Comparison of ENCODE assay signal across 22 cellular contexts in the genomic region with DNA sequence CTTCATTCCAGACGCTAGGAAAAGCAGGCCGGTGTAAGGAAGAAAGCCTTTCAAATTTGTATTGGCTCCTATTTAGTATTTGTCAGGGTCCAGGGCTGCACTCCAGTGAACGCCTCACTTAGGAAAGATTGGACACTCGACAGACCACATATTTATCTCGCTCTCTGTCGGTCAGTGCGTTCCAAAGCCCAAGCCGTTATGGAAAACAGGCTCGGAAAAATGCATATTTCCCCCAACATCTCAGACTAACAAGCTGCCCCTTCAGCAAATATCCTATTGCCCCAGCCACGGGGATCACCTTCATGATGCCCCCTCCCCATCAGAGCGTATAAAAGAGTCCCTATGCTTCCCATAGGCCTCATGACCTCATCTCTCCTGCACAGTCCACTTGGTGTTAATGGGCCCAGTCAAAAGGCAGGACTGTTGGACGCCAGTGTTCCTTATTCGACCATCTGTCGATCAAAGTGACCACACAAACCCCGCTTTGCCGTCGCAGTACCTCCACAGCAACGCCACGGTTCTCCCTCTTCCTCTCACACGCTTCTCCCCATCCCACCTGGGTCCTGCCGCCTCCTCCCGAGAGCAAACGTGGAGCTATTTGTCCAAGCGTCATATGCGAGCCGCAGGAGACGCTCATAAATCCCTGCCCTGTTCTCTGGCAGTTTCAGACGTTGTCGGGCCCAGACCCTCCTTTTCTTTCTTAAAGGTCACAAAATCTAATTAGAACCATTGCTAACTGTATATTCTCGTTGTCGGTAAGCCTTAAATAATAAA.
"Had no signal": no experiment of that assay in that cellular context is flagged by ENCODE, and none has a peak within 500 bp of the region (broad histone marks: within the 10 kb centered on the region; RNA-seq: fewer than 3 reads in every experiment).

No MANE protein-coding gene starts in this region.

- H3K27ac Mint-ChIP-seq: activated CD4-positive, alpha-beta T cell treated with anti-CD3 and anti-CD28 coated beads, Interleukin-2, amount 10 ng/mL, durations not matched to agents 7 days and 5 days; activated naive CD8-positive, alpha-beta T cell treated with anti-CD3 and anti-CD28 coated beads, Interleukin-2, amount 10 ng/mL, durations not matched to agents 7 days and 5 days; activated T-cell treated with anti-CD3 and anti-CD28 coated beads, Interleukin-2, amount 50 U/mL, for 72 hours; naive thymus-derived CD4-positive, alpha-beta T cell; stimulated activated effector memory CD8-positive, alpha-beta T cell treated with anti-CD3 and anti-CD28 coated beads, Interleukin-12 subunit alpha, Interleukin-12 subunit beta, amount 100 ng/mL, for 72 hours had no signal

- H3K9me3 ChIP-seq: left lung, mucosa of descending colon, neutrophil, SK-N-SH, stomach, upper lobe of left lung had no signal

- DNase-seq: activated CD4-positive, alpha-beta T cell treated with anti-CD3 and anti-CD28 coated beads, Interleukin-2, amount 10 ng/mL, durations not matched to agents 7 days and 5 days; activated CD4-positive, CD25-positive, alpha-beta regulatory T cell; activated gamma-delta T cell treated with Interleukin-2 at 50 U/mL for 16 hours; activated naive CD8-positive, alpha-beta T cell treated with anti-CD3 and anti-CD28 coated beads, Interleukin-2, amount 10 ng/mL, durations not matched to agents 7 days and 5 days; activated T-cell treated with anti-CD3 and anti-CD28 coated beads, Interleukin-2, amount 50 U/mL, for 72 hours; amygdala; dorsolateral prefrontal cortex; foreskin melanocyte; kidney; left lung; mammary epithelial cell; mucosa of descending colon; naive thymus-derived CD4-positive, alpha-beta T cell; SK-N-SH; stimulated activated CD4-positive, alpha-beta T cell treated with anti-CD3 and anti-CD28 coated beads, Interleukin-4, amount 100 ng/mL, for 24 hours; stomach; upper lobe of left lung had no signal

- H3K36me3 Mint-ChIP-seq: activated naive CD8-positive, alpha-beta T cell treated with anti-CD3 and anti-CD28 coated beads, Interleukin-2, amount 10 ng/mL, durations not matched to agents 7 days and 5 days; stimulated activated effector memory CD8-positive, alpha-beta T cell treated with anti-CD3 and anti-CD28 coated beads, Interleukin-12 subunit alpha, Interleukin-12 subunit beta, amount 100 ng/mL, for 72 hours had no signal

- H3K9ac ChIP-seq: parathyroid adenoma, SK-N-SH had no signal

- H3K27me3 ChIP-seq: upper lobe of left lung had no signal

- H3K4me3 Mint-ChIP-seq: activated CD4-positive, alpha-beta T cell treated with anti-CD3 and anti-CD28 coated beads, Interleukin-2, amount 10 ng/mL, durations not matched to agents 7 days and 5 days; activated naive CD8-positive, alpha-beta T cell treated with anti-CD3 and anti-CD28 coated beads, Interleukin-2, amount 10 ng/mL, durations not matched to agents 7 days and 5 days; activated T-cell treated with anti-CD3 and anti-CD28 coated beads, Interleukin-2, amount 50 U/mL, for 72 hours; naive thymus-derived CD4-positive, alpha-beta T cell; stimulated activated effector memory CD8-positive, alpha-beta T cell treated with anti-CD3 and anti-CD28 coated beads, Interleukin-12 subunit alpha, Interleukin-12 subunit beta, amount 100 ng/mL, for 72 hours had no signal

- H3K4me2 ChIP-seq: SK-N-SH, smooth muscle cell had no signal

- FAIRE-seq: kidney had no signal

- H3K4me1 Mint-ChIP-seq: activated CD4-positive, alpha-beta T cell treated with anti-CD3 and anti-CD28 coated beads, Interleukin-2, amount 10 ng/mL, durations not matched to agents 7 days and 5 days; stimulated activated effector memory CD8-positive, alpha-beta T cell treated with anti-CD3 and anti-CD28 coated beads, Interleukin-12 subunit alpha, Interleukin-12 subunit beta, amount 100 ng/mL, for 72 hours had no signal

- H3K27ac ChIP-seq: dorsolateral prefrontal cortex, epithelial cell of prostate, left lung, neutrophil, parathyroid adenoma, stomach, upper lobe of left lung had no signal

- H3K9me3 Mint-ChIP-seq: activated CD4-positive, alpha-beta T cell treated with anti-CD3 and anti-CD28 coated beads, Interleukin-2, amount 10 ng/mL, durations not matched to agents 7 days and 5 days; activated naive CD8-positive, alpha-beta T cell treated with anti-CD3 and anti-CD28 coated beads, Interleukin-2, amount 10 ng/mL, durations not matched to agents 7 days and 5 days; activated T-cell treated with anti-CD3 and anti-CD28 coated beads, Interleukin-2, amount 50 U/mL, for 72 hours; stimulated activated effector memory CD8-positive, alpha-beta T cell treated with anti-CD3 and anti-CD28 coated beads, Interleukin-12 subunit alpha, Interleukin-12 subunit beta, amount 100 ng/mL, for 72 hours had no signal

- H3K4me1 ChIP-seq: left lung, parathyroid adenoma, stomach, upper lobe of left lung had no signal

- H3K36me3 ChIP-seq: left lung, neutrophil, stomach, upper lobe of left lung had no signal

- H3K4me3 ChIP-seq: dorsolateral prefrontal cortex, left lung, mucosa of descending colon, smooth muscle cell, stomach, upper lobe of left lung had no signal
